ENCODE assay signal across 15 cellular contexts in the genomic region with DNA sequence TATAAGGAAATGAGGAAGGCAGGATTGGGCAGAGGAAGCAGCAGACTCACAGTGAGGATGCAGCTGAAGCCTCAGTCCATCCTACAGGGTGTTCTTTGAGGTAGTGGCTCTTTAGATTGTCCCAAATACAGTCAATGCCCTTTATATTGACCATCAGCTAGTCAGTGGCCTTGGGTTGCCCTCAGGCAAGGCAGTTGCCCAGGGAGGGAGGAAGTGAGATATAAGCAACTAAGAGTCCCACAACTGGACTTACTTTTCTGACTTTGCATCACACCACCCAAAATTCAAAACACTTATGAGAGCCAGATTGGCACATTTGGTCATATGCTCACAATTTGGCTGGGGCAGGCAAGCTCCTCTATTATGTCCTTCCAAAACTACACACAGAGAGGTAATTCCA. TPM values are rescaled to one million over a fixed set of nuclear protein-coding genes. Genes with fewer than 3 reads are reported as not detected.
DNase-seq lines count a peak whose midpoint lies in the region; ATAC-seq and TF ChIP-seq lines count a peak whose summit lies in the region.
"Had no signal": no experiment of that assay in that cellular context is flagged by ENCODE, and none has a peak within 500 bp of the region (broad histone marks: within the 10 kb centered on the region; RNA-seq: fewer than 3 reads in every experiment).

No MANE protein-coding gene starts in this region.

- no peaks in the 10 kb centered on the region for H3K27me3 ChIP-seq in hepatocyte

- H3K4me3 ChIP-seq in hepatocyte: no peak overlapping the region

- no peaks in the 10 kb centered on the region for H4K20me1 ChIP-seq in hepatocyte (ENCODE audit: insufficient read depth, poor library complexity, severe bottlenecking)

- peak overlapping the region; percentile 43 for H3K27ac Mint-ChIP-seq in activated naive CD4-positive, alpha-beta T cell treated with anti-CD3 and anti-CD28 coated beads, Interleukin-2, amount 10 ng/mL, durations not matched to agents 7 days and 5 days
- H3K27ac Mint-ChIP-seq: CD4-positive, alpha-beta T cell had no signal

- no peak overlapping the region for H3K4me3 Mint-ChIP-seq in activated naive CD4-positive, alpha-beta T cell treated with anti-CD3 and anti-CD28 coated beads, Interleukin-2, amount 10 ng/mL, durations not matched to agents 7 days and 5 days
- H3K4me3 Mint-ChIP-seq: CD4-positive, alpha-beta T cell; H9 had no signal

- CTCF ChIA-PET in activated naive CD4-positive, alpha-beta T cell treated with anti-CD3 and anti-CD28 coated beads, Interleukin-2, amount 10 ng/mL, durations not matched to agents 7 days and 5 days (lab: Charles Lee): no interaction called here

- H3K9me3 ChIP-seq in hepatocyte (ENCODE audit: low read depth): no peaks in the 10 kb centered on the region

- no peak overlapping the region for H2AFZ ChIP-seq in hepatocyte

- H3K4me2 ChIP-seq in hepatocyte: no peak overlapping the region

- no peak for ATAC-seq in HG02885 (IDR thresholded peaks at IDR 0.05; ENCODE audit: poor library complexity, unreplicated experiment)

- H3K4me1 ChIP-seq in hepatocyte (ENCODE audit: insufficient read depth): peaks cover 4% of the 10 kb centered on the region

- DNase-seq in activated naive CD4-positive, alpha-beta T cell treated with anti-CD3 and anti-CD28 coated beads, Interleukin-2, amount 10 ng/mL, durations not matched to agents 7 days and 5 days: no peak
- no peak for DNase-seq in activated naive CD4-positive, alpha-beta T cell (lab: John Stamatoyannopoulos, UW)
- DNase-seq in MV-4-11 (lab: John Stamatoyannopoulos, UW) (peak; percentile 24), epithelial cell of prostate (ENCODE audit: low read depth, low spot score) (no peak), NCI-H2107 (lab: John Stamatoyannopoulos, UW) (no peak), hepatocyte (ENCODE audit: low spot score) (no peak)
- DNase-seq: 8988T; C1 segment of cervical spinal cord; Calu3; CD4-positive, alpha-beta T cell; DMS 273 treated with DMSO at 0.1 percent for 48 hours; GOT3; H9 had no signal

- H3K36me3 Mint-ChIP-seq in activated naive CD4-positive, alpha-beta T cell treated with anti-CD3 and anti-CD28 coated beads, Interleukin-2, amount 10 ng/mL, durations not matched to agents 7 days and 5 days: peaks cover 22% of the 10 kb centered on the region

- H3K9me2 ChIP-seq in hepatocyte (replicated peaks; ENCODE audit: insufficient read depth): no peaks in the 10 kb centered on the region

- no peaks in the 10 kb centered on the region for H3K36me3 ChIP-seq in hepatocyte (replicated peaks; ENCODE audit: insufficient read depth, low read depth)

- peaks cover 5% of the 10 kb centered on the region for H3K4me1 Mint-ChIP-seq in activated naive CD4-positive, alpha-beta T cell treated with anti-CD3 and anti-CD28 coated beads, Interleukin-2, amount 10 ng/mL, durations not matched to agents 7 days and 5 days
- H3K4me1 Mint-ChIP-seq: H9 had no signal

- H3K9me3 Mint-ChIP-seq in activated naive CD4-positive, alpha-beta T cell treated with anti-CD3 and anti-CD28 coated beads, Interleukin-2, amount 10 ng/mL, durations not matched to agents 7 days and 5 days: no peaks in the 10 kb centered on the region
- H3K9me3 Mint-ChIP-seq: CD4-positive, alpha-beta T cell; H9 had no signal

- TF ChIP-seq CTCF in hepatocyte (IDR thresholded peaks at IDR 0.05; ENCODE audit: poor library complexity): no peak

- peaks cover 8% of the 10 kb centered on the region for H3K79me2 ChIP-seq in hepatocyte

- no peaks in the 10 kb centered on the region for H3K27me3 Mint-ChIP-seq in activated naive CD4-positive, alpha-beta T cell treated with anti-CD3 and anti-CD28 coated beads, Interleukin-2, amount 10 ng/mL, durations not matched to agents 7 days and 5 days
- H3K27me3 Mint-ChIP-seq: CD4-positive, alpha-beta T cell had no signal

- H3K27ac ChIP-seq in epithelial cell of prostate (peak overlapping the region; percentile 11), hepatocyte (no peak overlapping the region)
- H3K27ac ChIP-seq: HL-60 had no signal

RNA-seq across cellular contexts. Expression of a gene that starts 9.4 kb away (rescaled TPM):
- total RNA-seq in hepatocyte: 62.6 and 67.1 TPM in 2 replicates
- polyA plus RNA-seq in hepatocyte: 20.7 and 21.5 TPM in 2 replicates
